In the genomic region with DNA sequence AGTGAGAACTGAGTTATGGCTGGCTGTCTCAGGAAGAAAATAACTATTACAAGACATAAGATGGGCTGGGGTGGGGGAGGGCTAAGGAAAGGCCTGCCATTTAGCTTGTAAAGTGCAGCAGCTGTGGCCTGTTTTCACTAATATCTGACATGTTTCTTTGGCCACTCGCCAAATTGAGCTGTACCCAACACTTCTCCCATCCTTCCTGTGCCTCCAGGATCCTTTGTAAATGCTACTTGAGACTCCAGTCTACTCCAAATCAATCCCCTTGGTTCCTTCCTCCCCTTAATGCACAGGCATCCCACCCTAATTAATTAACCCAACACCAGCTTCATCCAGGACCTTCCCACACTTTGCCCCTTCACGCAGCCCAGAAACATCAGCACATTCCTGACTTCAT, we compare ENCODE assay signal across 24 cellular contexts. TPM values are rescaled to one million over a fixed set of nuclear protein-coding genes. Genes with fewer than 3 reads are reported as not detected.
DNase-seq lines count a peak whose midpoint lies in the region; ATAC-seq and TF ChIP-seq lines count a peak whose summit lies in the region.
"Had no signal": no experiment of that assay in that cellular context is flagged by ENCODE, and none has a peak within 500 bp of the region (broad histone marks: within the 10 kb centered on the region; RNA-seq: fewer than 3 reads in every experiment).

No MANE protein-coding gene starts in this region.

- H3K4me3 ChIP-seq in right cardiac atrium (ENCODE audit: low read length), result no peak overlapping the region
- no peak overlapping the region for H3K4me3 ChIP-seq in gastroesophageal sphincter
- H3K4me3 ChIP-seq in transverse colon, result no peak overlapping the region
- H3K4me3 ChIP-seq: body of pancreas, colonic mucosa, heart right ventricle, lower lobe of right lung, Peyer's patch, SK-N-MC had no signal

- TF ChIP-seq EP300 in gastroesophageal sphincter (IDR thresholded peaks at IDR 0.05), result no peak
- no peak for TF ChIP-seq EP300 in transverse colon (IDR thresholded peaks at IDR 0.05; ENCODE audit: low read depth)

- no peak for DNase-seq in Right ventricle myocardium inferior (ENCODE audit: missing footprints)
- DNase-seq in cardiac septum (ENCODE audit: low spot score), result no peak
- DNase-seq in NCI-H69 (lab: John Stamatoyannopoulos, UW), result peak; percentile 19
- DNase-seq in right cardiac atrium, result peak; percentile 30 to 69 (median 48)
- DNase-seq in activated naive CD4-positive, alpha-beta T cell (lab: John Stamatoyannopoulos, UW), result no peak
- no peak for DNase-seq in transverse colon
- DNase-seq: ACHN; activated CD8-positive, alpha-beta memory T cell treated with anti-CD3 and anti-CD28 coated beads, Interleukin-2, amount 50 U/mL, for 48 hours; body of pancreas; C1 segment of cervical spinal cord; colonic mucosa; GOT3; lower lobe of right lung; NCI-H1092 treated with DMSO at 0.1 percent for 48 hours; NK-92 treated with Interleukin-12 subunit alpha and Interleukin-12 subunit beta, amount 100 ng/mL, for 24 hours; occipital lobe; Peyer's patch had no signal

- H3K36me3 ChIP-seq in gastroesophageal sphincter (no peaks in the 10 kb centered on the region), transverse colon (no peaks in the 10 kb centered on the region)
- H3K36me3 ChIP-seq: colonic mucosa, heart right ventricle, lower lobe of right lung, Peyer's patch had no signal

- H3K4me1 ChIP-seq in right cardiac atrium (ENCODE audit: control insufficient read depth, insufficient read depth, low read length) (no peaks in the 10 kb centered on the region), gastroesophageal sphincter (peaks cover 0 to 9% (median 0%) of the 10 kb centered on the region in 3 donors), transverse colon (no peaks in the 10 kb centered on the region)
- H3K4me1 ChIP-seq: colonic mucosa, lower lobe of right lung, Peyer's patch had no signal

- H3K27ac ChIP-seq in right cardiac atrium (ENCODE audit: low read length) (no peak overlapping the region), gastroesophageal sphincter (no peak overlapping the region), transverse colon (no peak overlapping the region)
- H3K27ac ChIP-seq: body of pancreas, colonic mucosa, lower lobe of right lung, Peyer's patch, SK-N-MC, VCaP had no signal

- TF ChIP-seq CTCF in gastroesophageal sphincter (IDR thresholded peaks at IDR 0.05) (no peak), transverse colon (IDR thresholded peaks at IDR 0.05) (no peak)

- no peaks in the 10 kb centered on the region for H3K9me3 ChIP-seq in right cardiac atrium (ENCODE audit: control insufficient read depth, low read length)
- no peaks in the 10 kb centered on the region for H3K9me3 ChIP-seq in gastroesophageal sphincter
- H3K9me3 ChIP-seq in transverse colon, result no peaks in the 10 kb centered on the region
- H3K9me3 ChIP-seq: body of pancreas, colonic mucosa, heart right ventricle, lower lobe of right lung, Peyer's patch had no signal

- ATAC-seq in Right ventricle myocardium inferior (peak; percentile 52), right cardiac atrium (peak; percentile 36 to 55), GM18909 (IDR thresholded peaks at IDR 0.05; ENCODE audit: poor library complexity, unreplicated experiment) (no peak), gastroesophageal sphincter (no peak)
- ATAC-seq: body of pancreas, lower lobe of right lung had no signal

- intact Hi-C loops in Right ventricle myocardium inferior (cut with DNase I) (no loop called here), cardiac septum (cut with DNase I) (loop anchor here (10.0 kb wide), 1 partner anchor 81 kb away; no protein-coding TSS in a partner anchor), right cardiac atrium (cut with DNase I) (no loop called here), transverse colon (cut with DNase I; ENCODE audit: low total_unique reads) (no loop called here)

- 14% methylated on average over 2 of the region's 2 CpGs for WGBS in right cardiac atrium
- 35 to 55% methylated on average over 2 of the region's 2 CpGs for WGBS in gastroesophageal sphincter (ENCODE audit: low coverage in 1 of 2), 2 donors
- WGBS in transverse colon (ENCODE audit: low coverage in 1 of 2), 2 donors, result 38 to 45% methylated on average over 2 of the region's 2 CpGs

- TF ChIP-seq POLR2A in gastroesophageal sphincter (IDR thresholded peaks at IDR 0.05), result no peak
- TF ChIP-seq POLR2A in transverse colon (IDR thresholded peaks at IDR 0.05), result no peak

- H3K27me3 ChIP-seq in right cardiac atrium (ENCODE audit: control insufficient read depth, insufficient read depth) (no peaks in the 10 kb centered on the region), gastroesophageal sphincter (no peaks in the 10 kb centered on the region), transverse colon (no peaks in the 10 kb centered on the region)
- H3K27me3 ChIP-seq: body of pancreas, colonic mucosa, Peyer's patch had no signal

- in situ Hi-C loops in transverse colon (cut with MboI; ENCODE audit: low pct_ligation_motif_present in 1 of 4, low pct_unique_long_range_greater_than_20kb in 1 of 4, low sequenced_read_pairs in 3 of 4), result loop anchor here in 1 of 4 donors (10.0 kb wide), 1 partner anchor 261 kb away; no protein-coding TSS in a partner anchor

RNA-seq across cellular contexts. Expression of a gene that starts 55.0 kb away (rescaled TPM):
- total RNA-seq in Right ventricle myocardium inferior, result 5.2 TPM
- total RNA-seq in cardiac septum, result 2.0 TPM
- 10 to 100 TPM in 3 of 4 donors, 1 to 10 TPM in 1; 10.0 to 25.4 (median 12.9) TPM for total RNA-seq in right cardiac atrium
- 7.9 TPM for polyA plus RNA-seq in right cardiac atrium
- 10 to 100 TPM; 13.5 to 36.9 (median 22.2) TPM for total RNA-seq in gastroesophageal sphincter
- 10 to 100 TPM in 2 of 4 donors, 1 to 10 TPM in 2; 6.0 to 13.0 (median 8.9) TPM for total RNA-seq in transverse colon
- total RNA-seq: HT1080; occipital lobe; T-helper 2 cell treated with Interferon-gamma antibody and Interleukin-4, amounts not matched to agents 100 ng/mL and 5 ng/mL, for 36 hours had no signal

Comparison
In these comparisons a context has a peak if more than half of its experiments do, and no peak if none do; other contexts are left out.
1. DNase-seq: peak in NCI-H69 (single experiment) and right cardiac atrium (3 of 3); none in Right ventricle myocardium inferior (single experiment), cardiac septum (single experiment), activated naive CD4-positive, alpha-beta T cell (0 of 4) and transverse colon (single experiment).
2. ATAC-seq: peak in Right ventricle myocardium inferior (single experiment) and right cardiac atrium (2 of 2); none in GM18909 (single experiment) and gastroesophageal sphincter (single experiment).